In genomic region chr2:111030271-111030891, GRCh38 we compare ENCODE assay signal across 9 cellular contexts.
DNase-seq lines count a peak whose midpoint lies in the region; ATAC-seq and TF ChIP-seq lines count a peak whose summit lies in the region.
"Had no signal": no experiment of that assay in that cellular context is flagged by ENCODE, and none has a peak within 500 bp of the region (broad histone marks: within the 10 kb centered on the region; RNA-seq: fewer than 3 reads in every experiment).

No MANE protein-coding gene starts in this region.

- H3K9ac ChIP-seq in endodermal cell (ENCODE audit: extremely low read depth, low read length, poor library complexity, severe bottlenecking) (no peak overlapping the region), mammary epithelial cell (ENCODE audit: insufficient read depth, low read length) (no peak overlapping the region)

- H3K27me3 ChIP-seq in endodermal cell (ENCODE audit: control insufficient read depth, insufficient read depth, low read length, poor library complexity, severe bottlenecking) (no peaks in the 10 kb centered on the region), mammary epithelial cell (ENCODE audit: insufficient read depth, low read length) (no peaks in the 10 kb centered on the region), uterus (no peaks in the 10 kb centered on the region)

- H3K27ac Mint-ChIP-seq in endodermal cell (no peak overlapping the region), T-cell (no peak overlapping the region)
- no peak overlapping the region for H3K27ac Mint-ChIP-seq in activated CD8-positive, alpha-beta T cell treated with anti-CD3 and anti-CD28 coated beads for 36 hours

- ATAC-seq in GM19468 (IDR thresholded peaks at IDR 0.05; ENCODE audit: extremely low read depth, unreplicated experiment) (peak; percentile 37), HG03095 (IDR thresholded peaks at IDR 0.05; ENCODE audit: unreplicated experiment) (peak; percentile 66), T-cell (replicated peaks in 1 of 4) (no peak)
- no peak for ATAC-seq in activated CD8-positive, alpha-beta T cell treated with anti-CD3 and anti-CD28 coated beads for 36 hours

- POLR2A ChIA-PET in activated CD8-positive, alpha-beta T cell treated with anti-CD3 and anti-CD28 coated beads for 36 hours (lab: Charles Lee): interaction anchor here (2.0 kb wide), 1 partner anchor 22 kb away, joined by 6 read pairs; no protein-coding TSS in a partner anchor
- POLR2A ChIA-PET in T-cell (lab: Charles Lee): interaction anchor here in 1 of 2 donors (0.6 kb wide), 1 partner anchor 67 kb away, joined by 3 read pairs; no protein-coding TSS in a partner anchor

- no peak overlapping the region for H3K4me2 ChIP-seq in mammary epithelial cell (ENCODE audit: insufficient read depth, low read depth, low read length)

- H3K36me3 ChIP-seq in endodermal cell (ENCODE audit: control insufficient read depth, insufficient read depth, low read length) (no peaks in the 10 kb centered on the region), mammary epithelial cell (ENCODE audit: insufficient read depth, low read length) (no peaks in the 10 kb centered on the region), uterus (no peaks in the 10 kb centered on the region)

- H3K27ac ChIP-seq in endodermal cell (ENCODE audit: low read depth, low read length) (no peak overlapping the region), mammary epithelial cell (ENCODE audit: insufficient read depth, low read depth, low read length) (no peak overlapping the region), uterus (no peak overlapping the region)

- 88 to 90% methylated on average over 10 of the region's 10 CpGs for WGBS in endodermal cell (ENCODE audit: insufficient coverage in 1 of 2, insufficient read length in 1 of 2), 2 experiments
- 90% methylated on average over 10 of the region's 10 CpGs for WGBS in mammary epithelial cell (ENCODE audit: low coverage, missing lambda C conversion rate)

- no TSS peak for BruUV-seq in mammary epithelial cell (replicated peaks; lab: Mats Ljungman, UMichigan)

- no peaks in the 10 kb centered on the region for H4K20me1 ChIP-seq in mammary epithelial cell (ENCODE audit: insufficient read depth, low read length)

- intact Hi-C loops in mammary epithelial cell (cut with micrococcal nuclease): no loop called here
- intact Hi-C loops in activated CD8-positive, alpha-beta T cell treated with anti-CD3 and anti-CD28 coated beads for 36 hours (cut with micrococcal nuclease): no loop called here
- intact Hi-C loops in uterus (cut with DNase I; ENCODE audit: low total_unique reads): no loop called here

- H3K79me2 ChIP-seq in mammary epithelial cell (ENCODE audit: insufficient read depth, low read length): no peaks in the 10 kb centered on the region

- H3K4me3 ChIP-seq in endodermal cell (ENCODE audit: low read length) (no peak overlapping the region), mammary epithelial cell (replicated peaks in 1 of 3; ENCODE audit: insufficient read depth in 1 of 3, low read depth in 2 of 3, low read length in 3 of 3) (no peak overlapping the region), uterus (no peak overlapping the region)

- H3K4me1 ChIP-seq in endodermal cell (ENCODE audit: control insufficient read depth, insufficient read depth, low read length) (no peaks in the 10 kb centered on the region), mammary epithelial cell (ENCODE audit: insufficient read depth, low read length) (peaks cover 13% of the 10 kb centered on the region), uterus (no peaks in the 10 kb centered on the region)

- H3K9me3 ChIP-seq in endodermal cell (ENCODE audit: control insufficient read depth, low read length) (no peaks in the 10 kb centered on the region), mammary epithelial cell (replicated peaks; ENCODE audit: insufficient read depth, low read length) (no peaks in the 10 kb centered on the region), uterus (no peaks in the 10 kb centered on the region)

- dilution Hi-C loops in mammary epithelial cell (cut with HindIII; ENCODE audit: low sequenced_read_pairs): no loop called here

- in situ Hi-C loops in Caki2 (cut with HindIII; ENCODE audit: low pct_unique_long_range_greater_than_20kb, low sequenced_read_pairs) (no loop called here), mammary epithelial cell (cut with MboI; ENCODE audit: low sequenced_read_pairs in 2 of 2) (no loop called here)

- H3K4me1 Mint-ChIP-seq in endodermal cell (peaks cover 16% of the 10 kb centered on the region), T-cell (peaks cover 0 to 2% (median 2%) of the 10 kb centered on the region in 3 donors)
- peaks cover 23% of the 10 kb centered on the region for H3K4me1 Mint-ChIP-seq in activated CD8-positive, alpha-beta T cell treated with anti-CD3 and anti-CD28 coated beads for 36 hours (ENCODE audit: low read depth)

- peak; percentile 86 for DNase-seq in Caki2 (ENCODE audit: low read depth)
- DNase-seq in endodermal cell: peak; percentile 42
- DNase-seq in mammary epithelial cell: no peak
- no peak for DNase-seq in activated CD8-positive, alpha-beta T cell treated with anti-CD3 and anti-CD28 coated beads for 36 hours
- no peak for DNase-seq in T-cell
- DNase-seq in uterus: no peak
- DNase-seq: NCI-H2029 treated with DMSO at 0.1 percent for 48 hours had no signal

- H2AFZ ChIP-seq in mammary epithelial cell (ENCODE audit: low read depth, low read length): no peak overlapping the region

- H3K36me3 Mint-ChIP-seq in endodermal cell (ENCODE audit: low read depth) (peaks cover 13% of the 10 kb centered on the region), T-cell (no peaks in the 10 kb centered on the region)
- no peaks in the 10 kb centered on the region for H3K36me3 Mint-ChIP-seq in activated CD8-positive, alpha-beta T cell treated with anti-CD3 and anti-CD28 coated beads for 36 hours (ENCODE audit: low read depth)

- TF ChIP-seq POLR2A in uterus (IDR thresholded peaks at IDR 0.05): no peak

- CTCF ChIA-PET in mammary epithelial cell (lab: Charles Lee; ENCODE audit: low non-redundant PET) (no interaction called here), T-cell (lab: Charles Lee) (interaction anchor here in 1 of 2 donors (0.5 kb wide), 1 partner anchor 164 kb away, joined by 3 read pairs; no protein-coding TSS in a partner anchor)
- CTCF ChIA-PET in activated CD8-positive, alpha-beta T cell treated with anti-CD3 and anti-CD28 coated beads for 36 hours (lab: Charles Lee): interaction anchor here (1.2 kb wide), 1 partner anchor 11 kb away, joined by 3 read pairs; no protein-coding TSS in a partner anchor

- H3K4me3 Mint-ChIP-seq in endodermal cell: no peak overlapping the region
- no peak overlapping the region for H3K4me3 Mint-ChIP-seq in activated CD8-positive, alpha-beta T cell treated with anti-CD3 and anti-CD28 coated beads for 36 hours
- H3K4me3 Mint-ChIP-seq in T-cell: no peak overlapping the region

- no peak for TF ChIP-seq CTCF in endodermal cell (conservative IDR thresholded peaks at IDR 0.05)
- TF ChIP-seq CTCF in mammary epithelial cell (conservative IDR thresholded peaks at IDR 0.05 in 1 of 2, IDR thresholded peaks at IDR 0.05 in 1 of 2; ENCODE audit: extremely low read depth in 1 of 2, insufficient read depth in 1 of 2, low read depth in 1 of 2, low read length in 2 of 2): no peak
- TF ChIP-seq CTCF in activated CD8-positive, alpha-beta T cell treated with anti-CD3 and anti-CD28 coated beads for 36 hours (IDR thresholded peaks at IDR 0.05): no peak
- TF ChIP-seq CTCF in uterus (IDR thresholded peaks at IDR 0.05): no peak

- H3K27me3 Mint-ChIP-seq in endodermal cell (ENCODE audit: insufficient read depth) (no peaks in the 10 kb centered on the region), T-cell (peaks cover 0 to 22% of the 10 kb centered on the region in 2 donors)
- H3K27me3 Mint-ChIP-seq in activated CD8-positive, alpha-beta T cell treated with anti-CD3 and anti-CD28 coated beads for 36 hours: peaks cover 26% of the 10 kb centered on the region

- H3K9me3 Mint-ChIP-seq in endodermal cell (peaks cover 7% of the 10 kb centered on the region), T-cell (no peaks in the 10 kb centered on the region)
- H3K9me3 Mint-ChIP-seq in activated CD8-positive, alpha-beta T cell treated with anti-CD3 and anti-CD28 coated beads for 36 hours: peaks cover 4% of the 10 kb centered on the region

Comparison
In these comparisons a context has a peak if more than half of its experiments do, and no peak if none do; other contexts are left out.
1. DNase-seq: peak in Caki2 (single experiment) and endodermal cell (single experiment); none in mammary epithelial cell (single experiment), activated CD8-positive, alpha-beta T cell treated with anti-CD3 and anti-CD28 coated beads for 36 hours (single experiment), T-cell (0 of 34) and uterus (0 of 2).
2. ATAC-seq: peak in GM19468 (single experiment) and HG03095 (single experiment); none in activated CD8-positive, alpha-beta T cell treated with anti-CD3 and anti-CD28 coated beads for 36 hours (single experiment) and T-cell (0 of 4).